Comparison of ENCODE assay signal across 9 cellular contexts in the genomic region with DNA sequence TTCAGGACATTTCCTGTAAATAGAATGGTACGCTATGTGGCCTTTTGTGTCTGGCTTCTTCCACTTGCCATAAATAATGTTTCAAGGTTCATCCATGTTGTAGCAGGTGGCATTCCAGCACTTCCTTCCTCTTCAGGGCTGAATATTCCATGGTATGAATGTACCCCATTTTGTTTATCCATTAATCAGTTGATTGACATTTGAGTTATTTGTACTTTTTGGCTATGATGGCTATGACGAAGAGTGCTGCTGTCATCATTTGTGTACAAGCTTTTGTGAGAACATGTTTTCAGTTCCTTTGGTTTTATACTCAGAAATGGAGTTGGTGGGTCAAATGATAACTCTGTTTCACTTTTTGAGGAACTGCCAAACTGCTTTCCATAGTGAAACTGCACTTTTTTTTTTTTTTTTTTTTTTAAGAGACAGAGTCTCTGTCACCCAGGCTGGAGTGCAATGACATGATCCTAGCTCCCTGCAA. TPM values are rescaled to one million over a fixed set of nuclear protein-coding genes. Genes with fewer than 3 reads are reported as not detected.
DNase-seq lines count a peak whose midpoint lies in the region; ATAC-seq, FAIRE-seq and TF ChIP-seq lines count a peak whose summit lies in the region.
"Had no signal": no experiment of that assay in that cellular context is flagged by ENCODE, and none has a peak within 500 bp of the region (broad histone marks: within the 10 kb centered on the region; RNA-seq: fewer than 3 reads in every experiment).

No MANE protein-coding gene starts in this region.

- no peaks in the 10 kb centered on the region for H3K79me1 ChIP-seq in H9 (ENCODE audit: insufficient read depth, low read depth, low read length, poor library complexity, severe bottlenecking)

- H3K14ac ChIP-seq in H9 (ENCODE audit: insufficient read depth, low read length): no peak overlapping the region

- no peaks in the 10 kb centered on the region for H3K36me3 ChIP-seq in esophagus squamous epithelium

- H3K4me3 Mint-ChIP-seq in H9: no peak overlapping the region
- H3K4me3 Mint-ChIP-seq: activated naive CD4-positive, alpha-beta T cell treated with anti-CD3 and anti-CD28 coated beads, Interleukin-2, amount 50 U/mL, for 24 hours had no signal

- H3K9me3 ChIP-seq in esophagus squamous epithelium (no peaks in the 10 kb centered on the region), H9 (ENCODE audit: control insufficient read depth, low read depth, low read length) (no peaks in the 10 kb centered on the region)

- H2AK5ac ChIP-seq in H9 (ENCODE audit: insufficient read length, low read length): no peak overlapping the region

- H3K27me3 Mint-ChIP-seq in H9 (ENCODE audit: low read depth): no peaks in the 10 kb centered on the region
- H3K27me3 Mint-ChIP-seq: activated naive CD4-positive, alpha-beta T cell treated with anti-CD3 and anti-CD28 coated beads, Interleukin-2, amount 50 U/mL, for 24 hours had no signal

- H3K4me2 ChIP-seq in H9 (ENCODE audit: insufficient read depth, insufficient read length, low read length): no peak overlapping the region

- H3K27ac Mint-ChIP-seq in H9: no peak overlapping the region
- H3K27ac Mint-ChIP-seq: activated naive CD4-positive, alpha-beta T cell treated with anti-CD3 and anti-CD28 coated beads, Interleukin-2, amount 50 U/mL, for 24 hours had no signal

- H2BK5ac ChIP-seq in H9 (ENCODE audit: insufficient read length, low read length): no peak overlapping the region

- H4K8ac ChIP-seq in H9 (replicated peaks; ENCODE audit: insufficient read length, low read depth, low read length): no peak overlapping the region

- no peak overlapping the region for H4K5ac ChIP-seq in H9 (ENCODE audit: insufficient read length, low read depth, low read length)

- H3K79me2 ChIP-seq in H9 (ENCODE audit: insufficient read depth, low read length): no peaks in the 10 kb centered on the region

- H2BK20ac ChIP-seq in H9 (ENCODE audit: low read depth, low read length, poor library complexity, severe bottlenecking): no peak overlapping the region

- H3K4me3 ChIP-seq in esophagus squamous epithelium: no peak overlapping the region

- no peaks in the 10 kb centered on the region for H3K23me2 ChIP-seq in H9 (ENCODE audit: insufficient read length, low read depth, low read length, poor library complexity, severe bottlenecking)

- no peaks in the 10 kb centered on the region; a peak in 1 of 7 replicates for H3K36me3 Mint-ChIP-seq in H9 (ENCODE audit: insufficient read depth in 1 of 3, low read depth in 3 of 3)
- H3K36me3 Mint-ChIP-seq: activated naive CD4-positive, alpha-beta T cell treated with anti-CD3 and anti-CD28 coated beads, Interleukin-2, amount 50 U/mL, for 24 hours had no signal

- DNase-seq in GM12891 (ENCODE audit: insufficient read length, low spot score) (peak; percentile 51), esophagus squamous epithelium (lab: John Stamatoyannopoulos, UW) (no peak), NCI-H526 treated with DMSO at 0.1 percent for 48 hours (lab: John Stamatoyannopoulos, UW) (no peak), ecto neural progenitor cell (ENCODE audit: low spot score) (no peak), H9 (no peak)
- DNase-seq in NK-92 treated with Interleukin-12 subunit alpha and Interleukin-12 subunit beta, amount 100 ng/mL, for 24 hours (lab: John Stamatoyannopoulos, UW): no peak

- H2AFZ ChIP-seq in H9 (ENCODE audit: low read length): no peak overlapping the region

- H3K27ac ChIP-seq in esophagus squamous epithelium: peak overlapping the region in 3 of 4 donors; percentile 10 to 59 (median 25)
- no peak overlapping the region for H3K27ac ChIP-seq in H9 (ENCODE audit: insufficient read length, low read depth, low read length)

- no peak overlapping the region for H3K4ac ChIP-seq in H9 (ENCODE audit: low read depth, low read length)

- H3K4me1 ChIP-seq in esophagus squamous epithelium (no peaks in the 10 kb centered on the region), H9 (ENCODE audit: insufficient read depth, low read length) (no peaks in the 10 kb centered on the region)

- H3K18ac ChIP-seq in H9 (ENCODE audit: insufficient read length, low read depth, low read length): no peak overlapping the region

- H3K27me3 ChIP-seq in esophagus squamous epithelium: no peaks in the 10 kb centered on the region
- no peaks in the 10 kb centered on the region for H3K27me3 ChIP-seq in H9 (ENCODE audit: insufficient read depth, low read length)

- H2BK15ac ChIP-seq in H9 (ENCODE audit: low read depth, low read length): no peak overlapping the region

- no peak overlapping the region for H3K23ac ChIP-seq in H9 (ENCODE audit: insufficient read length, low read depth, low read length)

- no peaks in the 10 kb centered on the region for H3K9me3 Mint-ChIP-seq in H9
- H3K9me3 Mint-ChIP-seq: activated naive CD4-positive, alpha-beta T cell treated with anti-CD3 and anti-CD28 coated beads, Interleukin-2, amount 50 U/mL, for 24 hours had no signal

- TF ChIP-seq CTCF in esophagus squamous epithelium (IDR thresholded peaks at IDR 0.05) (no peak), H9 (conservative IDR thresholded peaks at IDR 0.05) (no peak)

- FAIRE-seq in GM12891 (lab: Jason Lieb, UNC): peak; percentile 84

- no peak overlapping the region for H3K9ac ChIP-seq in H9 (ENCODE audit: extremely low read depth, insufficient read length, low read length)

- no peak overlapping the region for H2BK12ac ChIP-seq in H9 (ENCODE audit: insufficient read length, low read depth, low read length)

- no peak overlapping the region for H2BK120ac ChIP-seq in H9 (ENCODE audit: low read depth, low read length, poor library complexity, severe bottlenecking)

- no peaks in the 10 kb centered on the region for H4K20me1 ChIP-seq in H9 (ENCODE audit: control insufficient read depth, insufficient read depth, insufficient read length)

- peak; percentile 69 for ATAC-seq in GM21367 (IDR thresholded peaks at IDR 0.05; ENCODE audit: unreplicated experiment)
- ATAC-seq in HG03575 (IDR thresholded peaks at IDR 0.05; ENCODE audit: extremely low read depth, insufficient number of reproducible peaks, low FRiP score, unreplicated experiment): peak; percentile 65

- no peak overlapping the region for H4K91ac ChIP-seq in H9 (ENCODE audit: insufficient read length, low read depth, low read length)

- no peak for TF ChIP-seq POLR2A in GM12891 (IDR thresholded peaks at IDR 0.05; ENCODE audit: low read depth, low read length)
- TF ChIP-seq POLR2A in esophagus squamous epithelium (IDR thresholded peaks at IDR 0.05): no peak

- WGBS in esophagus squamous epithelium, 2 donors: 43 to 63% methylated on average over 2 of the region's 2 CpGs
- no CpG with 5 or more reads among the region's 2 CpGs for WGBS in H9 (ENCODE audit: extremely low coverage, insufficient read length, low lambda C conversion rate)

- no peak overlapping the region for H3K56ac ChIP-seq in H9 (ENCODE audit: insufficient read length, low read depth, low read length)

- peaks cover 4% of the 10 kb centered on the region in 2 experiments for H3K4me1 Mint-ChIP-seq in H9

- intact Hi-C loops in esophagus squamous epithelium (cut with DNase I): no loop called here

- H3T11ph ChIP-seq in H9 (ENCODE audit: low read length): no peak overlapping the region

TF ChIP-seq in GM12891, 5 proteins besides CTCF, POLR2A, EP300 and RAD21:
- TF ChIP-seq POU2F2 (IDR thresholded peaks at IDR 0.05; ENCODE audit: low read depth, low read length) (no peak), PAX5 (IDR thresholded peaks at IDR 0.05; ENCODE audit: insufficient read depth, low read length, severe bottlenecking) (no peak), SPI1 (IDR thresholded peaks at IDR 0.05; ENCODE audit: low read depth, low read length) (peak; percentile 96)

RNA-seq across cellular contexts. Expression of a gene that starts 6.5 kb away (rescaled TPM):
- 64.9 TPM for polyA plus RNA-seq in GM12891 (2012; ENCODE audit: low read depth, missing spikeins)
- total RNA-seq in esophagus squamous epithelium (100 to 1,000 TPM in 3 of 4 donors, 10 to 100 TPM in 1; 82.0 to 174 (median 116) TPM), H9 (2021) (209 TPM in 2 replicates)

RNA-seq across cellular contexts. Expression of a gene that starts 45.0 kb away (rescaled TPM):
- 7.4 TPM for polyA plus RNA-seq in GM12891 (2012; ENCODE audit: low read depth, missing spikeins)
- 10 to 100 TPM in 1 of 4 donors, 1 to 10 TPM in 3; 5.3 to 11.4 (median 7.2) TPM for total RNA-seq in esophagus squamous epithelium
- 13.0 and 14.8 TPM in 2 replicates for total RNA-seq in H9 (2021)

RNA-seq across cellular contexts. Expression of a gene that starts 45.2 kb away (rescaled TPM):
- 17.9 TPM for polyA plus RNA-seq in GM12891 (2012; ENCODE audit: low read depth, missing spikeins)
- total RNA-seq in esophagus squamous epithelium (10 to 100 TPM; 17.0 to 43.8 (median 22.1) TPM), H9 (2021) (58.3 and 60.5 TPM in 2 replicates)
